23 cellular contexts compared by ENCODE assay signal in genomic region chr5:76545184-76545583, GRCh38.
DNase-seq lines count a peak whose midpoint lies in the region; ATAC-seq and TF ChIP-seq lines count a peak whose summit lies in the region.
"Had no signal": no experiment of that assay in that cellular context is flagged by ENCODE, and none has a peak within 500 bp of the region (broad histone marks: within the 10 kb centered on the region; RNA-seq: fewer than 3 reads in every experiment).

No MANE protein-coding gene starts in this region.

- H3K9me3 ChIP-seq in colonic mucosa (no peaks in the 10 kb centered on the region), SK-N-SH (no peaks in the 10 kb centered on the region)
- H3K9me3 ChIP-seq: SJCRH30 had no signal

- H3K27me3 ChIP-seq in colonic mucosa (no peaks in the 10 kb centered on the region), SK-N-SH (ENCODE audit: insufficient read depth) (no peaks in the 10 kb centered on the region)
- H3K27me3 ChIP-seq: BLaER1, SJCRH30 had no signal

- TF ChIP-seq RAD21 in SK-N-SH (IDR thresholded peaks at IDR 0.05; ENCODE audit: low read length), result no peak

- TF ChIP-seq EP300 in SK-N-SH (IDR thresholded peaks at IDR 0.05; ENCODE audit: borderline replicate concordance in 1 of 2, low read depth in 1 of 2, low read length in 1 of 2), result no peak

- WGBS in SK-N-SH (ENCODE audit: low lambda C conversion rate), result 77% methylated on average over 4 of the region's 4 CpGs

- no peak overlapping the region for H3K9ac ChIP-seq in colonic mucosa (ENCODE audit: low read depth in 2 of 2, low read length in 2 of 2)
- no peak overlapping the region for H3K9ac ChIP-seq in SK-N-SH
- H3K9ac ChIP-seq: BLaER1 had no signal

- peaks cover 2% of the 10 kb centered on the region for H3K36me3 Mint-ChIP-seq in activated CD4-positive, alpha-beta T cell treated with anti-CD3 and anti-CD28 coated beads for 36 hours (ENCODE audit: low read depth)
- no peaks in the 10 kb centered on the region for H3K36me3 Mint-ChIP-seq in natural killer cell
- H3K36me3 Mint-ChIP-seq in natural killer cell treated with Interleukin-12 subunit alpha and Interleukin-12 subunit beta and Interleukin-15 and Interleukin-18, amount 100 ng/mL, for 72 hours, result no peaks in the 10 kb centered on the region

- H3K4me3 ChIP-seq in colonic mucosa, result no peak overlapping the region
- no peak overlapping the region for H3K4me3 ChIP-seq in SK-N-SH (ENCODE audit: low read depth in 2 of 2, low read length in 1 of 2)
- H3K4me3 ChIP-seq: BLaER1, K562, SJCRH30 had no signal

- intact Hi-C loops in activated CD4-positive, alpha-beta T cell treated with anti-CD3 and anti-CD28 coated beads for 36 hours (cut with DNase I, micrococcal nuclease), result loop anchor here (5.0 to 10.0 kb wide), 4 partner anchors 360 to 980 kb away; partner anchors contain the start of gene SV2C (in 1 of the 2)
- intact Hi-C loops in natural killer cell (cut with micrococcal nuclease), result loop anchor here (5.0 kb wide), 2 partner anchors 37 to 218 kb away; no protein-coding TSS in a partner anchor
- intact Hi-C loops in colonic mucosa (cut with DNase I), result loop anchor here (2.0 kb wide), 1 partner anchor 142 kb away; the partner anchor contains the start of gene IQGAP2

- H3K9me2 ChIP-seq in SK-N-SH, result no peaks in the 10 kb centered on the region

- peaks cover 93% of the 10 kb centered on the region for H3K4me1 Mint-ChIP-seq in activated CD4-positive, alpha-beta T cell treated with anti-CD3 and anti-CD28 coated beads for 36 hours
- peaks cover 87 to 89% of the 10 kb centered on the region in 2 donors for H3K4me1 Mint-ChIP-seq in natural killer cell
- H3K4me1 Mint-ChIP-seq in natural killer cell treated with Interleukin-12 subunit alpha and Interleukin-12 subunit beta and Interleukin-15 and Interleukin-18, amount 100 ng/mL, for 72 hours (ENCODE audit: low read depth in 2 of 2), result peaks cover 77 to 86% of the 10 kb centered on the region in 2 donors

- no peaks in the 10 kb centered on the region for H3F3A ChIP-seq in SK-N-SH (replicated peaks; ENCODE audit: insufficient read depth)

- POLR2A ChIA-PET in activated CD4-positive, alpha-beta T cell treated with anti-CD3 and anti-CD28 coated beads for 36 hours (lab: Charles Lee), result no interaction called here
- POLR2A ChIA-PET in SK-N-SH (lab: Yijun Ruan, JAX), result no interaction called here

- H3K27me3 Mint-ChIP-seq in activated CD4-positive, alpha-beta T cell treated with anti-CD3 and anti-CD28 coated beads for 36 hours, result no peaks in the 10 kb centered on the region
- H3K27me3 Mint-ChIP-seq in natural killer cell (ENCODE audit: low read depth in 2 of 2), result no peaks in the 10 kb centered on the region
- no peaks in the 10 kb centered on the region for H3K27me3 Mint-ChIP-seq in natural killer cell treated with Interleukin-12 subunit alpha and Interleukin-12 subunit beta and Interleukin-15 and Interleukin-18, amount 100 ng/mL, for 72 hours

- no peak overlapping the region for H3K4me3 Mint-ChIP-seq in activated CD4-positive, alpha-beta T cell treated with anti-CD3 and anti-CD28 coated beads for 36 hours
- no peak overlapping the region for H3K4me3 Mint-ChIP-seq in natural killer cell
- H3K4me3 Mint-ChIP-seq in natural killer cell treated with Interleukin-12 subunit alpha and Interleukin-12 subunit beta and Interleukin-15 and Interleukin-18, amount 100 ng/mL, for 72 hours, result no peak overlapping the region

- H3K27ac Mint-ChIP-seq in activated CD4-positive, alpha-beta T cell treated with anti-CD3 and anti-CD28 coated beads for 36 hours, result peak overlapping the region; percentile 97
- peak overlapping the region; percentile 91 to 96 for H3K27ac Mint-ChIP-seq in natural killer cell
- H3K27ac Mint-ChIP-seq in natural killer cell treated with Interleukin-12 subunit alpha and Interleukin-12 subunit beta and Interleukin-15 and Interleukin-18, amount 100 ng/mL, for 72 hours, result peak overlapping the region in 1 of 2 donors; percentile 95

- DNase-seq in activated CD4-positive, alpha-beta T cell treated with anti-CD3 and anti-CD28 coated beads for 36 hours, result no peak
- no peak for DNase-seq in activated CD4-positive, alpha-beta T cell treated with anti-CD3 and anti-CD28 coated beads for 1 hour
- DNase-seq in natural killer cell (no peak), colonic mucosa (peak; percentile 39), D341Med (ENCODE audit: low spot score) (no peak), SK-N-SH (no peak), NCI-H2171 treated with DMSO at 0.1 percent for 48 hours (lab: John Stamatoyannopoulos, UW) (no peak)
- DNase-seq in natural killer cell treated with Interleukin-12 subunit alpha and Interleukin-12 subunit beta and Interleukin-15 and Interleukin-18, amount 100 ng/mL, for 72 hours (ENCODE audit: low spot score), result no peak
- DNase-seq: ACHN, EL, GF-D8, GOT3, HCEC 1CT, NCI-H1105, NCI-H2081 treated with DMSO at 0.1 percent for 48 hours, NCI-H446, NCI-H526, SJCRH30 had no signal

- H3K4me2 ChIP-seq in SK-N-SH, result no peak overlapping the region

- H4K20me1 ChIP-seq in SK-N-SH (ENCODE audit: insufficient read depth), result no peaks in the 10 kb centered on the region

- H2AFZ ChIP-seq in SK-N-SH (ENCODE audit: low read depth), result no peak overlapping the region

- H3K27ac ChIP-seq in colonic mucosa, result no peak overlapping the region
- H3K27ac ChIP-seq in SK-N-SH (ENCODE audit: low read depth in 2 of 2, low read length in 1 of 2), result no peak overlapping the region
- H3K27ac ChIP-seq: 22Rv1, BLaER1, HL-60, SJCRH30 had no signal

- H3K9me3 Mint-ChIP-seq in activated CD4-positive, alpha-beta T cell treated with anti-CD3 and anti-CD28 coated beads for 36 hours (ENCODE audit: low read depth), result no peaks in the 10 kb centered on the region
- no peaks in the 10 kb centered on the region for H3K9me3 Mint-ChIP-seq in natural killer cell
- H3K9me3 Mint-ChIP-seq in natural killer cell treated with Interleukin-12 subunit alpha and Interleukin-12 subunit beta and Interleukin-15 and Interleukin-18, amount 100 ng/mL, for 72 hours, result no peaks in the 10 kb centered on the region

- CTCF ChIA-PET in activated CD4-positive, alpha-beta T cell treated with anti-CD3 and anti-CD28 coated beads for 36 hours (lab: Charles Lee), result interaction anchor here (0.6 to 4.1 kb wide), 4 partner anchors 16 to 162 kb away, joined by 3 to 30 read pairs (median 16); no protein-coding TSS in a partner anchor
- CTCF ChIA-PET in SK-N-SH (lab: Yijun Ruan, JAX), result interaction anchor here (1.1 to 2.0 kb wide), 3 partner anchors 18 to 37 kb away, joined by 3 to 11 read pairs (median 3); no protein-coding TSS in a partner anchor

- no peak for ATAC-seq in activated CD4-positive, alpha-beta T cell treated with anti-CD3 and anti-CD28 coated beads for 36 hours
- no peak for ATAC-seq in natural killer cell
- no peak for ATAC-seq in natural killer cell treated with Interleukin-12 subunit alpha and Interleukin-12 subunit beta and Interleukin-15 and Interleukin-18, amount 100 ng/mL, for 72 hours
- ATAC-seq: HepG2, K562 had no signal

- H3K4me1 ChIP-seq in colonic mucosa (peaks cover 28% of the 10 kb centered on the region), SK-N-SH (ENCODE audit: control insufficient read depth in 1 of 2, insufficient read depth in 2 of 2, low read depth in 1 of 2, low read length in 1 of 2) (peaks cover 3 to 11% of the 10 kb centered on the region in 2 experiments; a peak in 2 of 4 replicates)
- H3K4me1 ChIP-seq: SJCRH30 had no signal

- no peaks in the 10 kb centered on the region for H3K79me2 ChIP-seq in SK-N-SH (ENCODE audit: insufficient read depth)

- H3K36me3 ChIP-seq in colonic mucosa, result no peaks in the 10 kb centered on the region
- H3K36me3 ChIP-seq in SK-N-SH (replicated peaks in 1 of 2; ENCODE audit: control insufficient read depth in 1 of 2, insufficient read depth in 2 of 2, low read length in 1 of 2), result no peaks in the 10 kb centered on the region
- H3K36me3 ChIP-seq: BLaER1, SJCRH30 had no signal

- TF ChIP-seq CTCF in natural killer cell (IDR thresholded peaks at IDR 0.05), result no peak
- no peak for TF ChIP-seq CTCF in colonic mucosa (IDR thresholded peaks at IDR 0.05)
- TF ChIP-seq CTCF in SK-N-SH (IDR thresholded peaks at IDR 0.05), result no peak

TF ChIP-seq in SK-N-SH, 30 proteins besides CTCF, POLR2A, EP300 and RAD21:
- TF ChIP-seq MEF2A (IDR thresholded peaks at IDR 0.05; ENCODE audit: borderline replicate concordance, low read depth) (no peak), TCF12 (IDR thresholded peaks at IDR 0.05) (no peak)
